9 cellular contexts compared by ENCODE assay signal in the genomic region with DNA sequence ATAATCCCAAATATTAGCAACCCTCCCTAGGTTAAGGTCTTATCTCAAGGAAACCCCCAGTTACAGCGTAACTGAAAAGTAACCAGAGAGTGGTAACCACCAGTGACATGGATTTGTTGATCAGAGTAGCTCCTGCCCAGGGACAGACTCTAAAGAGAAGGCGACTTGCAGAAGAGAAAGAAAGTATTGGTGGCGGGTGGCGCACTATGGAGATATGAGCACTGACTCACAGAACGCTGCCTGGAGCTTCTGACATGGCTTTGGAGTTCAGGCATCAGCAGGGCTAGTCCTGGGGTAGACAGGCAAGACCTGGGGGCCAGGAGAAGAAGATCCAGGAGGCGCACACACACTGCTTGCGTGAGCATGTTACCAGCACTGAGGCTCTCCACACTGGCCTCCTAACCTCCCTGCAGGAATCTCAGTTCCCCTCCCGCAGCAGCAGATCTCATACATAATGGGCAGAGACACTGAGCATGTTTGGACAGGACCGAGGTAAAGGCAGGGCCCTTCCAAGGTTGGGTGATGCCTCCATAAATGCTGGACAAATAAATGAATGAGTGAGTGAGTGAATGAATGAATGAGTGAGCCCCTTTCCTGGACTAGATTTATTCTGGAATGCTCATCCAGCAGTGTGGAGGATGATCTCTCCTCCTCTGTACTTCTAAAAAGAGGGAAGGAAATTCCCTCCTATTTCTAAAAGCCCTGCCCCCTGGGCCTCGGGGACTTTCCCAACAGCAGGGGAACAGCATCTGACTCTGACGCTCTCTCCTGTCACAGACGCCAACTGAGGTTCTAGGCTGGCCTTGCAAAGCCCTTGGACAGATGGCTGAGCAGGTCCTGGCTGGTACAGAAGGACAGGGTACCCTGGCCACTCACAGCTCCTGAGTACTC.
DNase-seq lines count a peak whose midpoint lies in the region; ATAC-seq, FAIRE-seq and TF ChIP-seq lines count a peak whose summit lies in the region.
"Had no signal": no experiment of that assay in that cellular context is flagged by ENCODE, and none has a peak within 500 bp of the region (broad histone marks: within the 10 kb centered on the region; RNA-seq: fewer than 3 reads in every experiment).

No MANE protein-coding gene starts in this region.

- H3K36me3 ChIP-seq in heart right ventricle, result peaks cover 0 to 84% (median 0%) of the 10 kb centered on the region in 9 donors
- peaks cover 0 to 68% (median 10%) of the 10 kb centered on the region in 6 donors for H3K36me3 ChIP-seq in spleen
- H3K36me3 ChIP-seq in small intestine (ENCODE audit: control insufficient read depth in 2 of 2, insufficient read depth in 2 of 2, low read length in 2 of 2), result no peaks in the 10 kb centered on the region

- 67 to 70% methylated on average over 12 of the region's 12 CpGs for WGBS in heart right ventricle, 2 donors
- 69 to 77% (median 73%) methylated on average over 12 of the region's 12 CpGs for WGBS in spleen, 5 donors
- 72 to 92% (median 82%) methylated on average over 12 of the region's 12 CpGs for WGBS in small intestine, 3 donors

- H3K27ac ChIP-seq in heart right ventricle (peak overlapping the region in 5 of 10 donors; percentile 43 to 58 (median 51)), spleen (peak overlapping the region in 5 of 8 donors; percentile 0 to 63 (median 53)), small intestine (ENCODE audit: low read depth in 1 of 2, low read length in 1 of 2) (peak overlapping the region in 1 of 2 donors; percentile 56)

- DNase-seq in NCI-H146 (lab: John Stamatoyannopoulos, UW) (peak; percentile 21), NCI-H146 treated with DMSO at 0.1 percent for 48 hours (lab: John Stamatoyannopoulos, UW; ENCODE audit: unreplicated experiment) (no peak), RPMI7951 (ENCODE audit: low read depth) (peak; percentile 55), heart right ventricle (peak; percentile 34 to 61), spleen (no peak), small intestine (no peak)
- DNase-seq: T-helper 9 cell had no signal

- H3K4me3 ChIP-seq in heart right ventricle, result no peak overlapping the region
- H3K4me3 ChIP-seq in spleen, result no peak overlapping the region
- H3K4me3 ChIP-seq in small intestine (ENCODE audit: low read depth in 1 of 2, low read length in 2 of 2), result no peak overlapping the region

- H3K27me3 ChIP-seq in heart right ventricle (peaks cover 0 to 13% (median 0%) of the 10 kb centered on the region in 7 donors), spleen (replicated peaks in 1 of 7) (no peaks in the 10 kb centered on the region), small intestine (ENCODE audit: control insufficient read depth in 2 of 2, insufficient read depth in 2 of 2, low read length in 2 of 2) (no peaks in the 10 kb centered on the region)

- TF ChIP-seq POLR2A in spleen (IDR thresholded peaks at IDR 0.05), result no peak

- TF ChIP-seq CTCF in heart right ventricle (IDR thresholded peaks at IDR 0.05), result no peak
- TF ChIP-seq CTCF in spleen (IDR thresholded peaks at IDR 0.05 in 8 of 11, conservative IDR thresholded peaks at IDR 0.05 in 3 of 11), result no peak

- H3K9me3 ChIP-seq in heart right ventricle, result no peaks in the 10 kb centered on the region
- H3K9me3 ChIP-seq in spleen, result no peaks in the 10 kb centered on the region
- no peaks in the 10 kb centered on the region for H3K9me3 ChIP-seq in small intestine (ENCODE audit: control insufficient read depth, low read depth)

- peaks cover 0 to 76% (median 6%) of the 10 kb centered on the region in 9 donors for H3K4me1 ChIP-seq in heart right ventricle
- H3K4me1 ChIP-seq in spleen, result peaks cover 25 to 68% (median 41%) of the 10 kb centered on the region in 6 donors
- peaks cover 2 to 12% of the 10 kb centered on the region in 2 donors for H3K4me1 ChIP-seq in small intestine (ENCODE audit: control insufficient read depth in 2 of 2, insufficient read depth in 1 of 2, low read depth in 1 of 2, low read length in 1 of 2)

- FAIRE-seq in small intestine (lab: Jason Lieb, UNC), result no peak

- ATAC-seq in heart right ventricle (peak; percentile 55 to 87 (median 76)), HG03108 (IDR thresholded peaks at IDR 0.05; ENCODE audit: unreplicated experiment) (no peak), HG03342 (IDR thresholded peaks at IDR 0.05; ENCODE audit: unreplicated experiment) (no peak)

- intact Hi-C loops in heart right ventricle (cut with DNase I), result loop anchor here in 1 of 10 donors (2.0 kb wide), 1 partner anchor 41 kb away; no protein-coding TSS in a partner anchor
- intact Hi-C loops in spleen (cut with DNase I; ENCODE audit: low total_unique reads), result no loop called here

Comparison
In these comparisons a context has a peak if more than half of its experiments do, and no peak if none do; other contexts are left out.
1. DNase-seq: peak in NCI-H146 (single experiment), RPMI7951 (single experiment) and heart right ventricle (2 of 2); none in NCI-H146 treated with DMSO at 0.1 percent for 48 hours (single experiment), spleen (single experiment) and small intestine (single experiment).
2. ATAC-seq: peak in heart right ventricle (8 of 8); none in HG03108 (single experiment) and HG03342 (single experiment).